Comparison of ENCODE assay signal across 25 cellular contexts in the genomic region with DNA sequence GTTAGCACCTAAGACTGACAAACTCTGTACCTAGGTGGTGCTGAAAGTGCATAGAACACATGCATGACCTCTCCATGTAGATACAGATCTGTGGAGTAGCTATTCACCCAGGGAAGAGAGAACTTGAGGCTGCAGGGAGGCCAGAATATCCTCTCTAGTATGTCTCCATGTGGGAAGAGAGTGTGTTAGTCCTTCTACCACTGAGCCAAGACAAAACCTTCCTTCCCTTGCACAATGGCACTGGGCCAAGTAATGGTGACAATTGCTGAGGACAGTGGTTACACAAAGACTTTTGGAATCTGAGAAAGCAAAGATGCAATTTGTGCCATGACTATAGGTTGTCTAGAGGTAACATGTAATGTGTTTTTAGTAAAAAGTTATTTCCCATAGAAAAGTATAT.
"Had no signal": no experiment of that assay in that cellular context is flagged by ENCODE, and none has a peak within 500 bp of the region (broad histone marks: within the 10 kb centered on the region; RNA-seq: fewer than 3 reads in every experiment).

No MANE protein-coding gene starts in this region.

- DNase-seq: activated CD4-positive, alpha-beta T cell treated with anti-CD3 and anti-CD28 coated beads, Interleukin-2, amount 50 U/mL, for 1 hour; activated CD4-positive, CD25-positive, alpha-beta regulatory T cell treated with anti-CD3 and anti-CD28 coated beads, Interleukin-2, amount 50 U/mL, for 72 hours; activated CD8-positive, alpha-beta memory T cell treated with anti-CD3 and anti-CD28 coated beads, Interleukin-2, amount 50 U/mL, for 48 hours; activated naive CD4-positive, alpha-beta T cell treated with anti-CD3 and anti-CD28 coated beads for 36 hours; activated naive CD8-positive, alpha-beta T cell treated with anti-CD3 and anti-CD28 coated beads, Interleukin-2, amount 10 ng/mL, durations not matched to agents 7 days and 5 days; activated T-cell treated with anti-CD3 and anti-CD28 coated beads, Interleukin-2, amount 50 U/mL, for 48 hours; amniotic stem cell; colonic mucosa; dorsolateral prefrontal cortex; heart right ventricle; kidney; lower lobe of right lung; mesendoderm; mucosa of descending colon; naive B cell; nucleus accumbens; stimulated activated CD4-positive, alpha-beta T cell treated with anti-CD3 and anti-CD28 coated beads, Interleukin-2, amount 100 ng/mL, for 48 hours; stimulated activated CD8-positive, alpha-beta memory T cell treated with anti-CD3 and anti-CD28 coated beads, Interleukin-4, amount 100 ng/mL, for 48 hours; stimulated activated naive B cell treated with anti-CD40 and anti-IgM and Interleukin-4, amounts not matched to agents 10 μg/mL and 1 μg/mL and 100 μg/mL, for 72 hours; T-cell had no signal

- H3K36me3 Mint-ChIP-seq: activated naive CD8-positive, alpha-beta T cell treated with anti-CD3 and anti-CD28 coated beads, Interleukin-2, amount 10 ng/mL, durations not matched to agents 7 days and 5 days; T-cell had no signal

- H3K4me1 ChIP-seq: breast epithelium, colonic mucosa, lower lobe of right lung had no signal

- H3K27ac ChIP-seq: breast epithelium, colonic mucosa, epithelial cell of prostate, lower lobe of right lung, VCaP had no signal

- H3K27me3 ChIP-seq: breast epithelium, colonic mucosa, dorsolateral prefrontal cortex, heart right ventricle had no signal

- H3K27ac Mint-ChIP-seq: activated naive CD4-positive, alpha-beta T cell treated with anti-CD3 and anti-CD28 coated beads for 36 hours; activated naive CD8-positive, alpha-beta T cell treated with anti-CD3 and anti-CD28 coated beads, Interleukin-2, amount 10 ng/mL, durations not matched to agents 7 days and 5 days; naive B cell; stimulated activated naive B cell treated with anti-CD40 and anti-IgM and Interleukin-4, amounts not matched to agents 10 μg/mL and 1 μg/mL and 100 μg/mL, for 72 hours; T-cell; T-helper 2 cell treated with Interferon-gamma antibody and Interleukin-4, amounts not matched to agents 5 μg/mL and 100 μg/mL, for 36 hours had no signal

- H3K4me1 Mint-ChIP-seq: activated naive CD8-positive, alpha-beta T cell treated with anti-CD3 and anti-CD28 coated beads, Interleukin-2, amount 10 ng/mL, durations not matched to agents 7 days and 5 days; naive B cell; stimulated activated naive B cell treated with anti-CD40 and anti-IgM and Interleukin-4, amounts not matched to agents 10 μg/mL and 1 μg/mL and 100 μg/mL, for 72 hours; T-cell had no signal

- H3K4me3 Mint-ChIP-seq: activated naive CD4-positive, alpha-beta T cell treated with anti-CD3 and anti-CD28 coated beads for 36 hours; activated naive CD8-positive, alpha-beta T cell treated with anti-CD3 and anti-CD28 coated beads, Interleukin-2, amount 10 ng/mL, durations not matched to agents 7 days and 5 days; naive B cell; stimulated activated naive B cell treated with anti-CD40 and anti-IgM and Interleukin-4, amounts not matched to agents 10 μg/mL and 1 μg/mL and 100 μg/mL, for 72 hours; T-cell; T-helper 2 cell treated with Interferon-gamma antibody and Interleukin-4, amounts not matched to agents 5 μg/mL and 100 μg/mL, for 36 hours had no signal

- H3K36me3 ChIP-seq: breast epithelium, colonic mucosa, heart right ventricle, lower lobe of right lung had no signal

- H3K4me3 ChIP-seq: breast epithelium, colonic mucosa, dorsolateral prefrontal cortex, heart right ventricle, lower lobe of right lung, mucosa of descending colon had no signal

- ATAC-seq: left lobe of liver; lower lobe of right lung; mucosa of descending colon; stimulated activated naive B cell treated with anti-CD40 and anti-IgM and Interleukin-4, amounts not matched to agents 10 μg/mL and 1 μg/mL and 100 μg/mL, for 72 hours; T-cell had no signal

- H3K9me3 ChIP-seq: breast epithelium, colonic mucosa, lower lobe of right lung had no signal

- FAIRE-seq: kidney had no signal
